1 cellular context compared by ENCODE assay signal in the genomic region with DNA sequence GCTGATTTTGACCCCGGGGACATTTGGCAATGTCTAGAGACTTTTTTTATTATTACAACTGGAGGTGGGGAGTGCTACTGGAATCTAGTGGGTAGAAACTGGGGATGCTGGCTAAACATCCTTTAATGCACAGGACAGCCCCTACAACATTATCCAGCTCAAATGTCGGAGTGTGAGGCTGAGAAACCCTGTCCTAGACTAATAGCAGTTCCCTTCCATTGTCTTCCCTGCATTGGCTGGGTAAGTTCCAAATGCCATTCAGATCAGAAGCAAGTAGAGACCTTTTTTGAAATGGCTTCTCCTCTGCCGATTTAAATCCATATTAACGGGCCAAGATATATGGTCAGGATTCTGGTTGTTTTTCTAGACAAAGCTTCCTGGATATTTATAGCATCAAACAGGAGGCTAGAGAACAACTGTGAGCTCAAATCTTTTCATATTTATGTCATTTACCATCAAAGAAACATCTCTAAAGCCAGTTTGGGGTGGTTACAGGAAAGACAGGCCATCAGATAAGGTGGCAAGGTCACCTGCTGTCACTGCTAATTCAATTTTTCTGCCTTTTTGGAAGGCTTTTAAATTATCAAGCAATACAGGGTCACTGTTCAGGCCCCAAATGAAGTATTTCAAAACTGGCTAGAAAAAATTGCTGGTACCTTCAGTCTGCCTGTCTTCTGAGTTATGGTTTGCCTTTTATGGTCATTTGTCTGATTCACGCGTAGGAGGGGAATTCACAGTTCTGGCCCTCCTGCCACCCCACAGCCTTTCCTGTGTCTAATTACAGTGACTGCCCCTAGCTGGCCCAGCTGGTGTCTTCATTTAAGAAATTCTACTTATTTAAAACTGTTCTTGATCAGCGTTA.
TF ChIP-seq lines count a peak whose summit lies in the region.

No MANE protein-coding gene starts in this region.

TF ChIP-seq in K562, 482 proteins besides CTCF, POLR2A, EP300 and RAD21:
- TF ChIP-seq MEIS2 (IDR thresholded peaks at IDR 0.05; ENCODE audit: partially characterized antibody) (peak; percentile 11), SRSF1 (IDR thresholded peaks at IDR 0.05; ENCODE audit: low read depth, low read length) (no peak), ZNF175 (CRISPR knock-in tag; IDR thresholded peaks at IDR 0.05; ENCODE audit: low read depth) (no peak), SRF (CRISPR knock-in tag; IDR thresholded peaks at IDR 0.05) (peak; percentile 50 to 91; a peak in 3 of 4 replicates)
